In genomic region chr12:2940564-2940963, GRCh38 we compare ENCODE assay signal across 1 cellular context.
A peak's percentile ranks its signal among the peaks of the same experiment; 100 is the strongest.
TF ChIP-seq lines count a peak whose summit lies in the region.

No MANE protein-coding gene starts in this region.

TF ChIP-seq in K562, 482 proteins besides CTCF, POLR2A, EP300 and RAD21:
- TF ChIP-seq, protein P1, sequence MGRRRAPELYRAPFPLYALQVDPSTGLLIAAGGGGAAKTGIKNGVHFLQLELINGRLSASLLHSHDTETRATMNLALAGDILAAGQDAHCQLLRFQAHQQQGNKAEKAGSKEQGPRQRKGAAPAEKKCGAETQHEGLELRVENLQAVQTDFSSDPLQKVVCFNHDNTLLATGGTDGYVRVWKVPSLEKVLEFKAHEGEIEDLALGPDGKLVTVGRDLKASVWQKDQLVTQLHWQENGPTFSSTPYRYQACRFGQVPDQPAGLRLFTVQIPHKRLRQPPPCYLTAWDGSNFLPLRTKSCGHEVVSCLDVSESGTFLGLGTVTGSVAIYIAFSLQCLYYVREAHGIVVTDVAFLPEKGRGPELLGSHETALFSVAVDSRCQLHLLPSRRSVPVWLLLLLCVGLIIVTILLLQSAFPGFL (CRISPR knock-in tag; IDR thresholded peaks at IDR 0.05) = no peak
- TF ChIP-seq, protein P2, sequence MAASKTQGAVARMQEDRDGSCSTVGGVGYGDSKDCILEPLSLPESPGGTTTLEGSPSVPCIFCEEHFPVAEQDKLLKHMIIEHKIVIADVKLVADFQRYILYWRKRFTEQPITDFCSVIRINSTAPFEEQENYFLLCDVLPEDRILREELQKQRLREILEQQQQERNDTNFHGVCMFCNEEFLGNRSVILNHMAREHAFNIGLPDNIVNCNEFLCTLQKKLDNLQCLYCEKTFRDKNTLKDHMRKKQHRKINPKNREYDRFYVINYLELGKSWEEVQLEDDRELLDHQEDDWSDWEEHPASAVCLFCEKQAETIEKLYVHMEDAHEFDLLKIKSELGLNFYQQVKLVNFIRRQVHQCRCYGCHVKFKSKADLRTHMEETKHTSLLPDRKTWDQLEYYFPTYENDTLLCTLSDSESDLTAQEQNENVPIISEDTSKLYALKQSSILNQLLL (CRISPR knock-in tag; IDR thresholded peaks at IDR 0.05; ENCODE audit: borderline replicate concordance) = no peak
- TF ChIP-seq CBFA2T2 (conservative IDR thresholded peaks at IDR 0.05) (peak; percentile 33), NR2C1 (IDR thresholded peaks at IDR 0.05) (peak; percentile 30; the same call in 1 of the 2 replicates), NR2C1 (tag; IDR thresholded peaks at IDR 0.05) (no peak), KHSRP (IDR thresholded peaks at IDR 0.05) (no peak), ZNF124 (CRISPR knock-in tag; IDR thresholded peaks at IDR 0.05) (no peak), CBFA2T3 (IDR thresholded peaks at IDR 0.05) (peak; percentile 45), CGGBP1 (CRISPR knock-in tag; IDR thresholded peaks at IDR 0.05) (no peak)
- TF ChIP-seq, protein P3, sequence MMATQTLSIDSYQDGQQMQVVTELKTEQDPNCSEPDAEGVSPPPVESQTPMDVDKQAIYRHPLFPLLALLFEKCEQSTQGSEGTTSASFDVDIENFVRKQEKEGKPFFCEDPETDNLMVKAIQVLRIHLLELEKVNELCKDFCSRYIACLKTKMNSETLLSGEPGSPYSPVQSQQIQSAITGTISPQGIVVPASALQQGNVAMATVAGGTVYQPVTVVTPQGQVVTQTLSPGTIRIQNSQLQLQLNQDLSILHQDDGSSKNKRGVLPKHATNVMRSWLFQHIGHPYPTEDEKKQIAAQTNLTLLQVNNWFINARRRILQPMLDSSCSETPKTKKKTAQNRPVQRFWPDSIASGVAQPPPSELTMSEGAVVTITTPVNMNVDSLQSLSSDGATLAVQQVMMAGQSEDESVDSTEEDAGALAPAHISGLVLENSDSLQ (IDR thresholded peaks at IDR 0.05) = 0 out of 2 replicates have a peak, but pooled peaks have one; percentile 16
